In the genomic region with DNA sequence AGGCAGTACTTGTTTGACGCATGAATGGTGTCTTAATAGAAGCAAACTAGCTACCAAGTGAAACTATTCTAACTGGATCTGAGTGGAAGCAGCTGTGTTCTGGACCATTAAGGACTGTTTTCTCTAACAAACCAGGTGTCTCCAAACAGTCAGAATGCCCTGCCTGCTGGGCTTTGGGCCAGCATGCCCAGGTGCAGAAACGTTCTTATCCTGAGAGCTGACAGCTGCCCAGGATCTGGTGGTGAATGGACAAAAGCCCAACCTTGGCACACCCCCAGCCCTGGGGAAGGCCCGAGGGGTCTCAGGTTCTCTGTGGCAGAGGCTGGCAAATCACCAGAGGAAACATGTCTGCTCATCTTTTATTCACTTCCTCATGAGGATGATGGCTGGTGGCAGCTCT, we compare ENCODE assay signal across 13 cellular contexts. TPM values are rescaled to one million over a fixed set of nuclear protein-coding genes. Genes with fewer than 3 reads are reported as not detected.
A peak's percentile ranks its signal among the peaks of the same experiment; 100 is the strongest.
DNase-seq lines count a peak whose midpoint lies in the region; ATAC-seq, FAIRE-seq and TF ChIP-seq lines count a peak whose summit lies in the region.
"Had no signal": no experiment of that assay in that cellular context is flagged by ENCODE, and none has a peak within 500 bp of the region (broad histone marks: within the 10 kb centered on the region; RNA-seq: fewer than 3 reads in every experiment).

No MANE protein-coding gene starts in this region.

- no peak overlapping the region for H3K4me2 ChIP-seq in keratinocyte (ENCODE audit: control insufficient read depth, extremely low read depth, insufficient read depth, low read depth, low read length)
- H3K4me2 ChIP-seq in GM23248 (ENCODE audit: unreplicated experiment) = no peak overlapping the region

- peak overlapping the region; percentile 2 for H2AFZ ChIP-seq in keratinocyte (ENCODE audit: control insufficient read depth, low read length)
- no peak overlapping the region for H2AFZ ChIP-seq in GM23248

- dilution Hi-C loops in keratinocyte (cut with MboI; ENCODE audit: extremely low pct_ligation_motif_present, low sequenced_read_pairs) = loop anchor here (25.0 kb wide), 1 partner anchor 309 kb away; no protein-coding TSS in a partner anchor

- no peaks in the 10 kb centered on the region for H3K79me2 ChIP-seq in keratinocyte (ENCODE audit: control insufficient read depth, insufficient read depth, low read length)
- H3K79me2 ChIP-seq in GM23248 (ENCODE audit: insufficient read depth) = no peaks in the 10 kb centered on the region

- no peaks in the 10 kb centered on the region for H3K4me1 ChIP-seq in keratinocyte (ENCODE audit: control insufficient read depth, extremely low read depth, insufficient read depth, low read length)
- no peaks in the 10 kb centered on the region for H3K4me1 ChIP-seq in prostate gland (replicated peaks)
- no peaks in the 10 kb centered on the region for H3K4me1 ChIP-seq in GM23248 (ENCODE audit: insufficient read depth)

- DNase-seq in DMS79 (lab: John Stamatoyannopoulos, UW) (peak; percentile 98), NCI-H146 treated with DMSO at 0.1 percent for 48 hours (lab: John Stamatoyannopoulos, UW; ENCODE audit: unreplicated experiment) (peak; percentile 70), NCI-H524 (lab: John Stamatoyannopoulos, UW) (peak; percentile 72 to 86), keratinocyte (ENCODE audit: low read depth, low spot score) (no peak), prostate gland (ENCODE audit: low spot score) (no peak), GM23248 (no peak)
- DNase-seq in stimulated activated CD4-positive, alpha-beta T cell treated with anti-CD3 and anti-CD28 coated beads, Interleukin-4, amount 100 ng/mL, for 1 hour = no peak
- DNase-seq: activated CD4-positive, alpha-beta T cell treated with anti-CD3 and anti-CD28 coated beads for 36 hours; activated CD8-positive, alpha-beta memory T cell treated with anti-CD3 and anti-CD28 coated beads, Interleukin-2, amount 50 U/mL, for 4 hours; activated naive CD4-positive, alpha-beta T cell treated with anti-CD3 and anti-CD28 coated beads, Interleukin-2, amount 10 ng/mL, durations not matched to agents 7 days and 5 days; GOT3; mesenchymal stem cell had no signal

- no peak overlapping the region for H3K4me3 ChIP-seq in keratinocyte (ENCODE audit: control insufficient read depth in 2 of 3, extremely low read depth in 1 of 3, insufficient read depth in 2 of 3, low read depth in 1 of 3, low read length in 3 of 3)
- H3K4me3 ChIP-seq in prostate gland = no peak overlapping the region
- no peak overlapping the region for H3K4me3 ChIP-seq in GM23248

- H4K20me1 ChIP-seq in keratinocyte (ENCODE audit: control insufficient read depth, extremely low read depth, insufficient read depth, low read length) (no peaks in the 10 kb centered on the region), GM23248 (ENCODE audit: insufficient read depth) (no peaks in the 10 kb centered on the region)

- H3K9ac ChIP-seq in keratinocyte (ENCODE audit: control insufficient read depth, extremely low read depth, insufficient read depth, low read length) (no peak overlapping the region), GM23248 (no peak overlapping the region)

- intact Hi-C loops in prostate gland (cut with DNase I) = loop anchor here (5.0 kb wide), 1 partner anchor 319 kb away; no protein-coding TSS in a partner anchor

- H3K36me3 ChIP-seq in keratinocyte (ENCODE audit: control insufficient read depth in 2 of 2, extremely low read depth in 1 of 2, insufficient read depth in 2 of 2, low read length in 2 of 2) (no peaks in the 10 kb centered on the region), prostate gland (no peaks in the 10 kb centered on the region), GM23248 (ENCODE audit: low read depth) (no peaks in the 10 kb centered on the region)

- H3K9me3 ChIP-seq in keratinocyte (ENCODE audit: control insufficient read depth, low read depth, low read length) (no peaks in the 10 kb centered on the region), prostate gland (no peaks in the 10 kb centered on the region), GM23248 (ENCODE audit: low read depth) (no peaks in the 10 kb centered on the region)

- H3K9me2 ChIP-seq in GM23248 (ENCODE audit: insufficient read depth) = no peaks in the 10 kb centered on the region

- FAIRE-seq in keratinocyte (lab: Jason Lieb, UNC) = no peak

- TF ChIP-seq CTCF in keratinocyte (optimal IDR thresholded peaks at IDR 0.05 in 1 of 3, IDR thresholded peaks at IDR 0.05 in 1 of 3, conservative IDR thresholded peaks at IDR 0.05 in 1 of 3; ENCODE audit: extremely low read depth in 1 of 3, insufficient read depth in 2 of 3, low read length in 3 of 3) (no peak), prostate gland (IDR thresholded peaks at IDR 0.05) (no peak)

- no peaks in the 10 kb centered on the region for H3F3A ChIP-seq in GM23248 (ENCODE audit: insufficient read depth)

- H3K27ac ChIP-seq in keratinocyte (ENCODE audit: control insufficient read depth, insufficient read depth, low read length) (no peak overlapping the region), prostate gland (no peak overlapping the region), GM23248 (no peak overlapping the region)

- 55% methylated on average over 3 of the region's 3 CpGs for WGBS in prostate gland
- WGBS in GM23248 (ENCODE audit: low coverage in 1 of 2, low lambda C conversion rate in 2 of 2, missing lambda C conversion rate in 2 of 2), 2 experiments = 67 to 69% methylated on average over 3 of the region's 3 CpGs

- H3K27me3 ChIP-seq in keratinocyte (ENCODE audit: control insufficient read depth, extremely low read depth, insufficient read depth, low read length) (no peaks in the 10 kb centered on the region), prostate gland (replicated peaks; ENCODE audit: insufficient read depth) (no peaks in the 10 kb centered on the region), GM23248 (replicated peaks; ENCODE audit: insufficient read depth) (no peaks in the 10 kb centered on the region)

- no peak for TF ChIP-seq POLR2A in prostate gland (IDR thresholded peaks at IDR 0.05)

- H3K9me1 ChIP-seq in keratinocyte (ENCODE audit: control insufficient read depth, extremely low read depth, insufficient read depth, low read length) = no peaks in the 10 kb centered on the region

- in situ Hi-C loops in GM23248 (cut with MboI) = loop anchor here (25.0 kb wide), 1 partner anchor 309 kb away; no protein-coding TSS in a partner anchor

- ATAC-seq in GM21381 (IDR thresholded peaks at IDR 0.05; ENCODE audit: unreplicated experiment) = no peak
- ATAC-seq: activated CD4-positive, alpha-beta T cell treated with anti-CD3 and anti-CD28 coated beads for 36 hours had no signal

RNA-seq across cellular contexts. Expression of a gene that starts 48.2 kb away (rescaled TPM):
- 1.6 to 10.3 TPM (median 3.7 TPM) in 3 replicates for polyA plus RNA-seq in keratinocyte
- 7.7 TPM for polyA plus RNA-seq in keratinocyte (2011; ENCODE audit: low read depth)
- 1.6 and 3.0 TPM in 2 replicates for polyA plus RNA-seq in keratinocyte (2011; cell fraction: cytosol; rRNA removed)
- polyA plus RNA-seq in keratinocyte (2011; cell fraction: nucleus; rRNA removed) = 20.0 and 20.1 TPM in 2 replicates
- polyA plus RNA-seq in keratinocyte (2012; ENCODE audit: low replicate concordance) = 0.60 and 3.8 TPM in 2 replicates
- 0.85 to 16.0 TPM (median 6.0 TPM) in 3 replicates for polyA minus RNA-seq in keratinocyte
- polyA minus RNA-seq in keratinocyte (2011; cell fraction: cytosol; rRNA and poly(A)+ RNA removed) = 1.7 TPM
- polyA minus RNA-seq in keratinocyte (2011; cell fraction: nucleus; rRNA and poly(A)+ RNA removed) = 15.9 and 26.8 TPM in 2 replicates
- under 1 TPM in 1 of 2 donors, not detected in 1; 0.85 TPM for total RNA-seq in prostate gland
- not detected in 2 replicates for total RNA-seq in GM23248 (2014; rRNA removed; shearing (Covaris generic))
- 0.08 and 0.16 TPM in 2 replicates for polyA plus RNA-seq in GM23248 (2016; fragmentation: Nextera tagmentation; extraction: Ambion mirVana)
- total RNA-seq: activated CD4-positive, alpha-beta T cell treated with anti-CD3 and anti-CD28 coated beads for 36 hours had no signal

Comparison
In these comparisons a context has a peak if more than half of its experiments do, and no peak if none do; other contexts are left out.
1. DNase-seq: peak in DMS79 (single experiment), NCI-H146 treated with DMSO at 0.1 percent for 48 hours (single experiment) and NCI-H524 (2 of 2); none in keratinocyte (single experiment), prostate gland (single experiment), GM23248 (single experiment) and stimulated activated CD4-positive, alpha-beta T cell treated with anti-CD3 and anti-CD28 coated beads, Interleukin-4, amount 100 ng/mL, for 1 hour (single experiment).